Comparison of ENCODE assay signal across 8 cellular contexts in the genomic region with DNA sequence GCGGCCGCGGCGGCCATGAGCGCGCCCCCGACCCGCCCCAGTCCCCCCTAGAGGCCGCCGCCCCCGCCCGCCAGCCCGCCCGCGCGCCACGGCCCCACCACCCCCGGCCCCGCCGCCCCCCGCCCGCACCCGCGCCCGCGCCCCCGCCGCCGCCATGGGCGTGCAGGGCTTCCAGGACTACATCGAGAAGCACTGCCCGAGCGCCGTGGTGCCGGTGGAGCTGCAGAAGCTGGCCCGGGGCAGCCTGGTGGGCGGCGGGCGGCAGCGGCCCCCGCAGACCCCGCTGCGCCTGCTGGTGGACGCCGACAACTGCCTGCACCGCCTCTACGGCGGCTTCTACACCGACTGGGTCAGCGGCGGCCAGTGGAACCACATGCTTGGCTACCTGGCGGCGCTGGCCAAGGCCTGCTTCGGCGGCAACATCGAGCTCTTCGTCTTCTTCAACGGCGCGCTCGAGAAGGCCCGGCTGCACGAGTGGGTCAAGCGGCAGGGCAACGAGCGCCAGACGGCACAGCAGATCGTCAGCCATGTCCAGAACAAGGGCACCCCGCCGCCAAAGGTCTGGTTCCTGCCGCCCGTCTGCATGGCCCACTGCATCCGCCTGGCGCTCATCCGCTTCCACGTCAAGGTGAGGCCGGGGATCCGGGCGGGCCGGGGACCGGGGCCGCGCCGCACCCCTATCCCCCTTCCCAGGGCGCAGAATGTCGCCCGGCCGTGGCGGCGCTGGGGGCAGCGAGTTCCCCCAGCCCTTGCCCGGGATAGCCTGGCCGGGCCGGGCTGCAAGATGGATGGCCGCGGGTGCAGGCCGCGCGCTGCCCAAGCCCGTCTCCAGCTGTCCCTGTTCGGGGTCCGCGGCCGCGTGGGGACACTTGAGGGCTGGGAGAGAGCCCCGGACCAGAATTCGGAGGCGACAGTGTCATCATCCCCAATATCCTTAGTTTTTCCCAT. TPM values are rescaled to one million over a fixed set of nuclear protein-coding genes. Genes with fewer than 3 reads are reported as not detected.
DNase-seq lines count a peak whose midpoint lies in the region; ATAC-seq, FAIRE-seq and TF ChIP-seq lines count a peak whose summit lies in the region.

No MANE protein-coding gene starts in this region.

- peaks cover 66% of the 10 kb centered on the region for H3K36me3 Mint-ChIP-seq in activated CD4-positive, alpha-beta memory T cell treated with anti-CD3 and anti-CD28 coated beads, Interleukin-2, amount 10 ng/mL, durations not matched to agents 7 days and 5 days (ENCODE audit: low read depth)

- H3K27me3 ChIP-seq in mesendoderm (ENCODE audit: insufficient read depth, low read length, poor library complexity) = no peaks in the 10 kb centered on the region

- H3K9me3 ChIP-seq in A549 = no peaks in the 10 kb centered on the region

- peak overlapping the region; percentile 95 for H3K56ac ChIP-seq in mesendoderm (ENCODE audit: low read length)

- WGBS in A549 (ENCODE audit: missing lambda C conversion rate) = 0% methylated on average over 8 of the region's 108 CpGs
- no CpG with 5 or more reads among the region's 108 CpGs for WGBS in mesendoderm (ENCODE audit: extremely low coverage, insufficient coverage, low lambda C conversion rate)

- peak overlapping the region; percentile 32 for H2AK5ac ChIP-seq in mesendoderm (ENCODE audit: low read length)

- peak overlapping the region; percentile 88 for H4K8ac ChIP-seq in mesendoderm (ENCODE audit: low read depth, low read length)

- H3K4me1 ChIP-seq in A549 (peaks cover 43% of the 10 kb centered on the region), mesendoderm (ENCODE audit: control insufficient read depth, low read depth, low read length) (peaks cover 2% of the 10 kb centered on the region)

- no peak; the same call in 1 of the 2 replicates for TF ChIP-seq POLR2A in A549 (IDR thresholded peaks at IDR 0.05; ENCODE audit: low read length)
- peak; percentile 38 for TF ChIP-seq POLR2A in GM18526 (IDR thresholded peaks at IDR 0.05; ENCODE audit: extremely low read depth, insufficient read length)

- H3K18ac ChIP-seq in mesendoderm (ENCODE audit: low read length) = peak overlapping the region; percentile 70

- peak overlapping the region; percentile 83 for H3K23ac ChIP-seq in mesendoderm (ENCODE audit: low read length)

- no peaks in the 10 kb centered on the region for H3K79me1 ChIP-seq in mesendoderm (ENCODE audit: low read length)

- H2BK15ac ChIP-seq in mesendoderm (replicated peaks; ENCODE audit: low read depth) = no peak overlapping the region

- H3K36me3 ChIP-seq in mesendoderm (ENCODE audit: control insufficient read depth, insufficient read depth, low read length) = no peaks in the 10 kb centered on the region

- peak overlapping the region; percentile 96 for H3K4ac ChIP-seq in mesendoderm (ENCODE audit: low read depth, low read length)

- H3K27me3 Mint-ChIP-seq in activated CD4-positive, alpha-beta memory T cell treated with anti-CD3 and anti-CD28 coated beads, Interleukin-2, amount 10 ng/mL, durations not matched to agents 7 days and 5 days = no peaks in the 10 kb centered on the region

- TF ChIP-seq CTCF in A549 (IDR thresholded peaks at IDR 0.05) = no peak

- peak overlapping the region; percentile 92 for H3K27ac Mint-ChIP-seq in activated CD4-positive, alpha-beta memory T cell treated with anti-CD3 and anti-CD28 coated beads, Interleukin-2, amount 10 ng/mL, durations not matched to agents 7 days and 5 days

- peak in 1 of 2 experiments; percentile 62 for DNase-seq in A549 (ENCODE audit: low read depth in 1 of 2, low spot score in 1 of 2)
- peak; percentile 30 for DNase-seq in LHCN-M2 (ENCODE audit: low read depth)
- peak; percentile 57 for DNase-seq in activated CD4-positive, alpha-beta memory T cell treated with anti-CD3 and anti-CD28 coated beads, Interleukin-2, amount 10 ng/mL, durations not matched to agents 7 days and 5 days
- DNase-seq in effector CD4-positive, alpha-beta T cell = peak; percentile 16
- peak; percentile 65 for DNase-seq in mesendoderm
- DNase-seq in stimulated activated CD8-positive, alpha-beta memory T cell treated with anti-CD3 and anti-CD28 coated beads, Interleukin-4, amount 100 ng/mL, for 1 hour (ENCODE audit: low read depth in 2 of 2, low spot score in 1 of 2) = peak; percentile 14 to 15
- no peak for DNase-seq in AG08395 (ENCODE audit: low spot score)

- H2BK120ac ChIP-seq in mesendoderm (ENCODE audit: low read depth, low read length) = peak overlapping the region; percentile 93

- H4K5ac ChIP-seq in mesendoderm (ENCODE audit: low read length) = no peak overlapping the region

- peak overlapping the region; percentile 89 to 98 for H3K27ac ChIP-seq in A549
- H3K27ac ChIP-seq in mesendoderm (ENCODE audit: low read depth, low read length) = peak overlapping the region; percentile 93

- peak overlapping the region; percentile 91 for H3K4me3 Mint-ChIP-seq in activated CD4-positive, alpha-beta memory T cell treated with anti-CD3 and anti-CD28 coated beads, Interleukin-2, amount 10 ng/mL, durations not matched to agents 7 days and 5 days

- H3K9me3 Mint-ChIP-seq in activated CD4-positive, alpha-beta memory T cell treated with anti-CD3 and anti-CD28 coated beads, Interleukin-2, amount 10 ng/mL, durations not matched to agents 7 days and 5 days = no peaks in the 10 kb centered on the region

- FAIRE-seq in A549 (lab: Jason Lieb, UNC) = no peak

- H3K9ac ChIP-seq in mesendoderm (ENCODE audit: low read length) = peak overlapping the region; percentile 92

- no peak for TF ChIP-seq RAD21 in A549 (conservative IDR thresholded peaks at IDR 0.05 in 1 of 2, IDR thresholded peaks at IDR 0.05 in 1 of 2)

- H3K4me3 ChIP-seq in A549 (peak overlapping the region; percentile 77), mesendoderm (ENCODE audit: low read length) (peak overlapping the region; percentile 66)

- TF ChIP-seq EP300 in A549 (IDR thresholded peaks at IDR 0.05) = no peak

- POLR2A ChIA-PET in A549 (lab: Yijun Ruan, JAX) = interaction anchor here (0.6 to 1.0 kb wide), 3 partner anchors 114 to 413 kb away, joined by 3 to 8 read pairs (median 3); partner anchors contain the start of gene NINJ1
- POLR2A ChIA-PET in activated CD4-positive, alpha-beta memory T cell treated with anti-CD3 and anti-CD28 coated beads, Interleukin-2, amount 10 ng/mL, durations not matched to agents 7 days and 5 days (lab: Charles Lee) = interaction anchor here (0.8 to 5.3 kb wide), 12 partner anchors 8 to 488 kb away, joined by 3 to 160 read pairs (median 6); no protein-coding TSS in a partner anchor

- H3K79me2 ChIP-seq in mesendoderm (ENCODE audit: control insufficient read depth, insufficient read depth, low read length) = peaks cover 49% of the 10 kb centered on the region

- peaks cover 54% of the 10 kb centered on the region for H3K4me1 Mint-ChIP-seq in activated CD4-positive, alpha-beta memory T cell treated with anti-CD3 and anti-CD28 coated beads, Interleukin-2, amount 10 ng/mL, durations not matched to agents 7 days and 5 days

- CTCF ChIA-PET in A549 (lab: Yijun Ruan, JAX) = interaction anchor here (0.6 to 1.9 kb wide), 5 partner anchors 30 to 114 kb away, joined by 3 to 8 read pairs (median 3); no protein-coding TSS in a partner anchor
- CTCF ChIA-PET in activated CD4-positive, alpha-beta memory T cell treated with anti-CD3 and anti-CD28 coated beads, Interleukin-2, amount 10 ng/mL, durations not matched to agents 7 days and 5 days (lab: Charles Lee) = interaction anchor here (0.9 to 1.3 kb wide), 2 partner anchors 17 to 114 kb away, joined by 3 to 4 read pairs; no protein-coding TSS in a partner anchor

- H3K4me2 ChIP-seq in A549 = peak overlapping the region; percentile 81
- H3K4me2 ChIP-seq in mesendoderm (ENCODE audit: low read length) = peak overlapping the region; percentile 56

- peak overlapping the region; percentile 57 for H2BK5ac ChIP-seq in mesendoderm (ENCODE audit: low read length)

- ATAC-seq in A549 = peak; percentile 35 to 61

TF ChIP-seq in A549, 52 proteins besides CTCF, POLR2A, EP300 and RAD21 (continues in another document):
- TF ChIP-seq EHMT2 (IDR thresholded peaks at IDR 0.05; ENCODE audit: low read depth) (no peak), FOSB (CRISPR knock-in tag; IDR thresholded peaks at IDR 0.05) (no peak), EHF (CRISPR knock-in tag; IDR thresholded peaks at IDR 0.05) (no peak), JUN (IDR thresholded peaks at IDR 0.05) (peak in 1 of 2 experiments; percentile 0; a peak in 2 of 5 replicates), PHF8 (IDR thresholded peaks at IDR 0.05; ENCODE audit: borderline replicate concordance, low read depth) (peak; percentile 50; the same call in 1 of the 2 replicates)
- TF ChIP-seq, protein P1, sequence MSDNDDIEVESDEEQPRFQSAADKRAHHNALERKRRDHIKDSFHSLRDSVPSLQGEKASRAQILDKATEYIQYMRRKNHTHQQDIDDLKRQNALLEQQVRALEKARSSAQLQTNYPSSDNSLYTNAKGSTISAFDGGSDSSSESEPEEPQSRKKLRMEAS (IDR thresholded peaks at IDR 0.05) = peak; percentile 79; the same call in 1 of the 2 replicates

RNA-seq across cellular contexts. Expression of gene FAM120A, which starts 0.6 kb away (rescaled TPM):
- polyA plus RNA-seq in A549 (2011; rRNA removed) (105 and 111 TPM in 2 replicates), A549 (2017; fragmentation: RNase III; extraction: RNeasy Plus Mini Kit Qiagen cat#74134 plus additional on column Dnase treatment) (86.3 to 91.9 TPM (median 88.7 TPM) in 3 replicates)
- polyA plus RNA-seq in A549 (2012; cell fraction: cytosol; rRNA removed) = 70.9 and 86.8 TPM in 2 replicates
- 50.6 and 59.2 TPM in 2 replicates for polyA plus RNA-seq in A549 (2012; cell fraction: nucleus; rRNA removed)
- 191 and 279 TPM in 2 replicates for polyA minus RNA-seq in A549 (2011; rRNA and poly(A)+ RNA removed)
- 79.0 and 88.5 TPM in 2 replicates for total RNA-seq in LHCN-M2 (2014; rRNA removed)
- 62.5 TPM for polyA plus RNA-seq in LHCN-M2 (2012)
- total RNA-seq in activated CD4-positive, alpha-beta memory T cell treated with anti-CD3 and anti-CD28 coated beads, Interleukin-2, amount 10 ng/mL, durations not matched to agents 7 days and 5 days = 100 to 1,000 TPM; 133 to 138 TPM
- polyA plus RNA-seq in mesendoderm (2013, experiment 1 of 2) = 44.1 TPM
- 43.3 TPM for polyA plus RNA-seq in mesendoderm (2013, experiment 2 of 2)

RNA-seq across cellular contexts. Expression of gene FAM120AOS, which starts 1.3 kb away (rescaled TPM):
- polyA plus RNA-seq in A549 (2011; rRNA removed) = 79.7 and 85.3 TPM in 2 replicates
- 31.9 and 35.3 TPM in 2 replicates for polyA plus RNA-seq in A549 (2012; cell fraction: cytosol; rRNA removed)
- 13.8 and 16.0 TPM in 2 replicates for polyA plus RNA-seq in A549 (2012; cell fraction: nucleus; rRNA removed)
- 37.1 to 40.7 TPM (median 38.7 TPM) in 3 replicates for polyA plus RNA-seq in A549 (2017; fragmentation: RNase III; extraction: RNeasy Plus Mini Kit Qiagen cat#74134 plus additional on column Dnase treatment)
- polyA minus RNA-seq in A549 (2011; rRNA and poly(A)+ RNA removed) = 40.1 and 41.6 TPM in 2 replicates
- 32.3 and 40.4 TPM in 2 replicates for total RNA-seq in LHCN-M2 (2014; rRNA removed)
- polyA plus RNA-seq in LHCN-M2 (2012) = 23.8 TPM
- total RNA-seq in activated CD4-positive, alpha-beta memory T cell treated with anti-CD3 and anti-CD28 coated beads, Interleukin-2, amount 10 ng/mL, durations not matched to agents 7 days and 5 days = 10 to 100 TPM; 41.4 to 43.1 TPM
- 40.6 TPM for polyA plus RNA-seq in mesendoderm (2013, experiment 1 of 2)
- polyA plus RNA-seq in mesendoderm (2013, experiment 2 of 2) = 41.2 TPM
